Comparison of ENCODE assay signal across 13 cellular contexts in genomic region chr2:86453838-86454237, GRCh38. TPM values are rescaled to one million over a fixed set of nuclear protein-coding genes. Genes with fewer than 3 reads are reported as not detected.
DNase-seq lines count a peak whose midpoint lies in the region; ATAC-seq, FAIRE-seq and TF ChIP-seq lines count a peak whose summit lies in the region.
"Had no signal": no experiment of that assay in that cellular context is flagged by ENCODE, and none has a peak within 500 bp of the region (broad histone marks: within the 10 kb centered on the region; RNA-seq: fewer than 3 reads in every experiment).

No MANE protein-coding gene starts in this region.

- intact Hi-C loops in sciatic nerve (cut with DNase I) = no loop called here
- intact Hi-C loops in naive thymus-derived CD4-positive, alpha-beta T cell (cut with micrococcal nuclease) = loop anchor here in 1 of 2 donors (5.0 kb wide), 1 partner anchor 33 kb away; no protein-coding TSS in a partner anchor

- H3K4me3 Mint-ChIP-seq in naive thymus-derived CD4-positive, alpha-beta T cell = no peak overlapping the region

- H3K4me1 Mint-ChIP-seq in naive thymus-derived CD4-positive, alpha-beta T cell = peaks cover 21 to 59% (median 42%) of the 10 kb centered on the region in 7 donors

- H3K4me3 ChIP-seq in GM23248 (0 out of 2 replicates have a peak overlapping the region, but pooled peaks have one; percentile 10), foreskin fibroblast (ENCODE audit: low read depth in 1 of 2, low read length in 2 of 2) (no peak overlapping the region)
- no peak overlapping the region for H3K4me3 ChIP-seq in naive thymus-derived CD4-positive, alpha-beta T cell (ENCODE audit: low read length)
- H3K4me3 ChIP-seq: smooth muscle cell, tibial artery had no signal

- H3K9me3 Mint-ChIP-seq in naive thymus-derived CD4-positive, alpha-beta T cell = no peaks in the 10 kb centered on the region

- FAIRE-seq in HTR-8/SVneo (lab: Jason Lieb, UNC) = no peak
- FAIRE-seq: islet of Langerhans had no signal

- no peak for TF ChIP-seq CTCF in foreskin fibroblast (IDR thresholded peaks at IDR 0.05; ENCODE audit: low read depth, low read length)

- no peaks in the 10 kb centered on the region for H3K9me2 ChIP-seq in GM23248 (ENCODE audit: insufficient read depth)

- H3K27me3 ChIP-seq in GM23248 (replicated peaks; ENCODE audit: insufficient read depth) = no peaks in the 10 kb centered on the region
- no peaks in the 10 kb centered on the region for H3K27me3 ChIP-seq in naive thymus-derived CD4-positive, alpha-beta T cell (ENCODE audit: control insufficient read depth in 2 of 2, insufficient read depth in 2 of 2, low read length in 2 of 2)
- H3K27me3 ChIP-seq: tibial artery had no signal

- H4K20me1 ChIP-seq in GM23248 (ENCODE audit: insufficient read depth) = peaks cover 14% of the 10 kb centered on the region; the same call in 1 of the 2 replicates

- H3F3A ChIP-seq in GM23248 (ENCODE audit: insufficient read depth) = peaks cover 25% of the 10 kb centered on the region

- H3K4me1 ChIP-seq in GM23248 (ENCODE audit: insufficient read depth) = peaks cover 26% of the 10 kb centered on the region
- H3K4me1 ChIP-seq in naive thymus-derived CD4-positive, alpha-beta T cell (ENCODE audit: control insufficient read depth in 2 of 2, insufficient read depth in 2 of 2, low read length in 2 of 2) = peaks cover 0 to 7% of the 10 kb centered on the region in 2 donors

- DNase-seq in GM23248 (peak; percentile 67), foreskin fibroblast (peak; percentile 36 to 89), sciatic nerve (ENCODE audit: low spot score) (peak; percentile 70), HCEC 1CT (no peak), NOMO-1 treated with DMSO at 0.1 percent for 48 hours (lab: John Stamatoyannopoulos, UW; ENCODE audit: unreplicated experiment) (no peak), HTR-8/SVneo (ENCODE audit: insufficient read length, low spot score) (no peak)
- DNase-seq in naive thymus-derived CD4-positive, alpha-beta T cell = no peak
- DNase-seq: GDM1, NCI-H748 treated with DMSO at 0.1 percent for 48 hours had no signal

- ATAC-seq in SK-N-SH treated with all-trans-retinoic acid at 6 μM for 48 hours (peak; percentile 49; the same call in 2 of the 3 replicates), sciatic nerve (peak; percentile 76)
- ATAC-seq in naive thymus-derived CD4-positive, alpha-beta T cell = no peak

- peak overlapping the region; percentile 41 for H3K4me2 ChIP-seq in GM23248 (ENCODE audit: unreplicated experiment)
- H3K4me2 ChIP-seq: smooth muscle cell had no signal

- 3 to 5% methylated on average over 2 of the region's 2 CpGs for WGBS in GM23248 (ENCODE audit: low coverage in 1 of 2, low lambda C conversion rate in 2 of 2, missing lambda C conversion rate in 2 of 2), 2 experiments

- H3K27me3 Mint-ChIP-seq in naive thymus-derived CD4-positive, alpha-beta T cell = no peaks in the 10 kb centered on the region

- no peak overlapping the region for H2AFZ ChIP-seq in GM23248

- peaks cover 81% of the 10 kb centered on the region for H3K36me3 ChIP-seq in GM23248 (ENCODE audit: low read depth)
- H3K36me3 ChIP-seq in naive thymus-derived CD4-positive, alpha-beta T cell (ENCODE audit: control insufficient read depth in 2 of 3, insufficient read depth in 3 of 3, low read length in 3 of 3) = peaks cover 19 to 86% (median 51%) of the 10 kb centered on the region in 3 experiments

- in situ Hi-C loops in GM23248 (cut with MboI) = no loop called here

- H3K27ac ChIP-seq in GM23248 = peak overlapping the region; percentile 48
- H3K27ac ChIP-seq in naive thymus-derived CD4-positive, alpha-beta T cell (ENCODE audit: low read depth, low read length) = no peak overlapping the region

- peak overlapping the region; percentile 28; the same call in 1 of the 2 replicates for H3K9ac ChIP-seq in GM23248

- H3K36me3 Mint-ChIP-seq in naive thymus-derived CD4-positive, alpha-beta T cell = peaks cover 24 to 80% (median 65%) of the 10 kb centered on the region in 5 donors

- H3K9me3 ChIP-seq in GM23248 (ENCODE audit: low read depth) = no peaks in the 10 kb centered on the region
- no peaks in the 10 kb centered on the region for H3K9me3 ChIP-seq in naive thymus-derived CD4-positive, alpha-beta T cell (ENCODE audit: control insufficient read depth in 2 of 3, low read length in 3 of 3)
- H3K9me3 ChIP-seq: tibial artery had no signal

- CTCF ChIA-PET in naive thymus-derived CD4-positive, alpha-beta T cell (lab: Charles Lee) = no interaction called here

- H3K27ac Mint-ChIP-seq in naive thymus-derived CD4-positive, alpha-beta T cell = no peak overlapping the region

- POLR2A ChIA-PET in naive thymus-derived CD4-positive, alpha-beta T cell (lab: Charles Lee) = no interaction called here

- peaks cover 96% of the 10 kb centered on the region for H3K79me2 ChIP-seq in GM23248 (ENCODE audit: insufficient read depth)

TF ChIP-seq in SK-N-SH treated with all-trans-retinoic acid at 6 μM for 48 hours, 23 proteins besides CTCF, POLR2A, EP300 and RAD21 (continues in another document):
- TF ChIP-seq ZC3H10 (CRISPR knock-in tag; IDR thresholded peaks at IDR 0.05) = no peak
- TF ChIP-seq GLIS3 (CRISPR knock-in tag; IDR thresholded peaks at IDR 0.05) = no peak
- no peak for TF ChIP-seq ZNF70 (CRISPR knock-in tag; IDR thresholded peaks at IDR 0.05)
- TF ChIP-seq ZNF8 (CRISPR knock-in tag; IDR thresholded peaks at IDR 0.05) = no peak
- TF ChIP-seq, protein P1, sequence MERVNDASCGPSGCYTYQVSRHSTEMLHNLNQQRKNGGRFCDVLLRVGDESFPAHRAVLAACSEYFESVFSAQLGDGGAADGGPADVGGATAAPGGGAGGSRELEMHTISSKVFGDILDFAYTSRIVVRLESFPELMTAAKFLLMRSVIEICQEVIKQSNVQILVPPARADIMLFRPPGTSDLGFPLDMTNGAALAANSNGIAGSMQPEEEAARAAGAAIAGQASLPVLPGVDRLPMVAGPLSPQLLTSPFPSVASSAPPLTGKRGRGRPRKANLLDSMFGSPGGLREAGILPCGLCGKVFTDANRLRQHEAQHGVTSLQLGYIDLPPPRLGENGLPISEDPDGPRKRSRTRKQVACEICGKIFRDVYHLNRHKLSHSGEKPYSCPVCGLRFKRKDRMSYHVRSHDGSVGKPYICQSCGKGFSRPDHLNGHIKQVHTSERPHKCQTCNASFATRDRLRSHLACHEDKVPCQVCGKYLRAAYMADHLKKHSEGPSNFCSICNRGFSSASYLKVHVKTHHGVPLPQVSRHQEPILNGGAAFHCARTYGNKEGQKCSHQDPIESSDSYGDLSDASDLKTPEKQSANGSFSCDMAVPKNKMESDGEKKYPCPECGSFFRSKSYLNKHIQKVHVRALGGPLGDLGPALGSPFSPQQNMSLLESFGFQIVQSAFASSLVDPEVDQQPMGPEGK (CRISPR knock-in tag; IDR thresholded peaks at IDR 0.05; ENCODE audit: borderline replicate concordance) = no peak
- no peak for TF ChIP-seq TCF4 (CRISPR knock-in tag; IDR thresholded peaks at IDR 0.05; ENCODE audit: borderline replicate concordance)
- TF ChIP-seq ESRRG (CRISPR knock-in tag; IDR thresholded peaks at IDR 0.05) = no peak
- TF ChIP-seq OSR1 (CRISPR knock-in tag; IDR thresholded peaks at IDR 0.05) = no peak
- TF ChIP-seq ZNF565 (CRISPR knock-in tag; conservative IDR thresholded peaks at IDR 0.05; ENCODE audit: low read depth) = no peak
- TF ChIP-seq, protein P2, sequence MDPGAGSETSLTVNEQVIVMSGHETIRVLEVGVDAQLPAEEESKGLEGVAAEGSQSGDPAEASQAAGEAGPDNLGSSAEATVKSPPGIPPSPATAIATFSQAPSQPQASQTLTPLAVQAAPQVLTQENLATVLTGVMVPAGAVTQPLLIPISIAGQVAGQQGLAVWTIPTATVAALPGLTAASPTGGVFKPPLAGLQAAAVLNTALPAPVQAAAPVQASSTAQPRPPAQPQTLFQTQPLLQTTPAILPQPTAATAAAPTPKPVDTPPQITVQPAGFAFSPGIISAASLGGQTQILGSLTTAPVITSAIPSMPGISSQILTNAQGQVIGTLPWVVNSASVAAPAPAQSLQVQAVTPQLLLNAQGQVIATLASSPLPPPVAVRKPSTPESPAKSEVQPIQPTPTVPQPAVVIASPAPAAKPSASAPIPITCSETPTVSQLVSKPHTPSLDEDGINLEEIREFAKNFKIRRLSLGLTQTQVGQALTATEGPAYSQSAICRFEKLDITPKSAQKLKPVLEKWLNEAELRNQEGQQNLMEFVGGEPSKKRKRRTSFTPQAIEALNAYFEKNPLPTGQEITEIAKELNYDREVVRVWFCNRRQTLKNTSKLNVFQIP (CRISPR knock-in tag; IDR thresholded peaks at IDR 0.05; ENCODE audit: borderline replicate concordance, low read depth) = no peak
- no peak for TF ChIP-seq ARNTL (CRISPR knock-in tag; IDR thresholded peaks at IDR 0.05; ENCODE audit: borderline replicate concordance, low read depth)
- TF ChIP-seq, protein P3, sequence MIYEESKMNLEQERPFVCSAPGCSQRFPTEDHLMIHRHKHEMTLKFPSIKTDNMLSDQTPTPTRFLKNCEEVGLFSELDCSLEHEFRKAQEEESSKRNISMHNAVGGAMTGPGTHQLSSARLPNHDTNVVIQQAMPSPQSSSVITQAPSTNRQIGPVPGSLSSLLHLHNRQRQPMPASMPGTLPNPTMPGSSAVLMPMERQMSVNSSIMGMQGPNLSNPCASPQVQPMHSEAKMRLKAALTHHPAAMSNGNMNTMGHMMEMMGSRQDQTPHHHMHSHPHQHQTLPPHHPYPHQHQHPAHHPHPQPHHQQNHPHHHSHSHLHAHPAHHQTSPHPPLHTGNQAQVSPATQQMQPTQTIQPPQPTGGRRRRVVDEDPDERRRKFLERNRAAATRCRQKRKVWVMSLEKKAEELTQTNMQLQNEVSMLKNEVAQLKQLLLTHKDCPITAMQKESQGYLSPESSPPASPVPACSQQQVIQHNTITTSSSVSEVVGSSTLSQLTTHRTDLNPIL (CRISPR knock-in tag; IDR thresholded peaks at IDR 0.05; ENCODE audit: low read depth) = no peak
- no peak for TF ChIP-seq BACH2 (CRISPR knock-in tag; IDR thresholded peaks at IDR 0.05; ENCODE audit: borderline replicate concordance)
- no peak for TF ChIP-seq ZFP3 (CRISPR knock-in tag; IDR thresholded peaks at IDR 0.05)

RNA-seq across cellular contexts. Expression of gene KDM3A, which starts 12.7 kb away (rescaled TPM):
- 23.6 and 24.4 TPM in 2 replicates for total RNA-seq in GM23248 (2014; rRNA removed; shearing (Covaris generic))
- 13.1 and 14.6 TPM in 2 replicates for polyA plus RNA-seq in GM23248 (2016; fragmentation: Nextera tagmentation; extraction: Ambion mirVana)
- 70.1 TPM for total RNA-seq in sciatic nerve
- total RNA-seq in naive thymus-derived CD4-positive, alpha-beta T cell = 100 to 1,000 TPM; 132 to 191 (median 169) TPM
- polyA plus RNA-seq in naive thymus-derived CD4-positive, alpha-beta T cell = 10 to 100 TPM; 17.7 to 50.7 TPM

Comparison
In these comparisons a context has a peak if more than half of its experiments do, and no peak if none do; other contexts are left out.
1. DNase-seq: peak in GM23248 (single experiment), foreskin fibroblast (2 of 2) and sciatic nerve (single experiment); none in HCEC 1CT (single experiment), NOMO-1 treated with DMSO at 0.1 percent for 48 hours (single experiment), HTR-8/SVneo (single experiment) and naive thymus-derived CD4-positive, alpha-beta T cell (0 of 9).